In the genomic region with DNA sequence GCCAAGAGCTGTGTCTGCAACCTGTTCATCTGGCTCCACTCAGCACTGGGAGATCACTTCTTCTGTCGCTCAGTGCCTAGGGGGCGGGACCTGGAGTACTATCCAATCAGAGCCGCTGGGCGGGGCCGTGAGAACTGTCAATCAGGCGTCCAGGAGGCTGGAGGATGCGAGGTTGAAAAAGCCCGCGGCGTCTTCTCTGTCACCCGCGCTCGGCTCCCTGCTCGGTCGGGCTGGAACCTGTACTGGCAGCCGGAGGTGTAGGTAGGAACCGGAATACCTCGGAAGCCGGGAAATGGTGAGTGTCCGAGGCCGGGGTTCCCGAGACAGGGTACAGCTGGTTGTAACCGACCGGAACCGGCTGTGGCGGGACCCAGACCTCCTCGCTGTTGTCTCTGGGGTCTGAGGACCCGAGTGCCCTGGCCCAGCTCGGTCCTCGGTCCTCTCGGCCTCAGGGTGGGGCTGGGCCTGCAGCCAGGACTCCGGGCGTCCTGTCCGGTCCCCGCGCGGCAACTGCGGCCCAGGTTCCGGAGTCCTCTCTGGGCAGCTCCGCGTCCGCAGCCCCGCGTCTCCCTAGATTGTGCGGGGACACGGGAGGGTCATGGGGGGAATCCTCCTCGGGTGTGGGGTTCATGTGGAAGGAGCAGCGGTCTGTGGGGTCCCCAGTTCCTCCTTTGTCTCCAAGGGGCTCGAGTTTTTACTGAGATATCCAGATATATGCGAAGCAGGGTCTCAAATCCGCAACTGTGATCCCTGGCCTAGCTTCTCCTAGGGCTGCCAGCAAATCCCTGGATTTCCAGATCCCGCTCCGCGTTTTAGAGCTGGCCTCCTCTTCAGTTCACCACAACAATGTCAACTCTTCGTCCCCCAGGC, we compare ENCODE assay signal across 8 cellular contexts. TPM values are rescaled to one million over a fixed set of nuclear protein-coding genes. Genes with fewer than 3 reads are reported as not detected.
DNase-seq lines count a peak whose midpoint lies in the region; ATAC-seq, FAIRE-seq and TF ChIP-seq lines count a peak whose summit lies in the region.

No MANE protein-coding gene starts in this region.

- peaks cover 0 to 9% of the 10 kb centered on the region in 2 donors for H3K4me1 ChIP-seq in duodenal mucosa (ENCODE audit: control insufficient read depth in 1 of 2, insufficient read depth in 2 of 2, low read length in 2 of 2)

- peak; percentile 83 for ATAC-seq in HG03457 (IDR thresholded peaks at IDR 0.05; ENCODE audit: unreplicated experiment)

- no peaks in the 10 kb centered on the region for H3K27me3 ChIP-seq in duodenal mucosa (ENCODE audit: control insufficient read depth in 1 of 2, insufficient read depth in 2 of 2, low read length in 2 of 2)

- peak overlapping the region; percentile 20 for H3K27ac ChIP-seq in duodenal mucosa (ENCODE audit: low read depth, low read length)

- DNase-seq in AG20443 (ENCODE audit: low spot score) (peak; percentile 97), GM19239 (ENCODE audit: insufficient read length, low spot score) (peak; percentile 91), NCI-H524 (lab: John Stamatoyannopoulos, UW) (peak; percentile 99), lower leg skin (ENCODE audit: low spot score in 2 of 2) (peak; percentile 97 to 99)
- DNase-seq in activated CD4-positive, alpha-beta T cell treated with anti-CD3 and anti-CD28 coated beads, Interleukin-2, amount 50 U/mL, for 4 hours = peak; percentile 82 to 84
- peak; percentile 92 for DNase-seq in stimulated activated CD4-positive, alpha-beta T cell treated with anti-CD3 and anti-CD28 coated beads, Interleukin-4, amount 100 ng/mL, for 24 hours

- peak; percentile 99 for FAIRE-seq in GM19239 (lab: Jason Lieb, UNC)

- TF ChIP-seq CTCF in lower leg skin (IDR thresholded peaks at IDR 0.05) = no peak

- H3K36me3 ChIP-seq in duodenal mucosa (ENCODE audit: control insufficient read depth in 1 of 2, insufficient read depth in 2 of 2, low read length in 2 of 2) = no peaks in the 10 kb centered on the region

- H3K4me3 ChIP-seq in duodenal mucosa (ENCODE audit: low read depth in 1 of 2, low read length in 2 of 2) (peak overlapping the region; percentile 84 to 85), lower leg skin (ENCODE audit: low read depth, poor library complexity, severe bottlenecking) (peak overlapping the region; percentile 52)

- no peak for TF ChIP-seq POLR2A in lower leg skin (IDR thresholded peaks at IDR 0.05)

- intact Hi-C loops in lower leg skin (cut with DNase I; ENCODE audit: low total_unique reads) = no loop called here

- 1% methylated on average over 37 to 54 of the region's 55 CpGs for WGBS in lower leg skin, 2 donors

- H3K9me3 ChIP-seq in duodenal mucosa (ENCODE audit: control insufficient read depth in 1 of 2, low read length in 2 of 2) = no peaks in the 10 kb centered on the region

- peak overlapping the region; percentile 72 to 79 for H3K9ac ChIP-seq in duodenal mucosa (ENCODE audit: low read depth in 1 of 2, low read length in 2 of 2)

RNA-seq across cellular contexts. Expression of gene ZNF627, which starts 42.6 kb away (rescaled TPM):
- total RNA-seq in lower leg skin = 10 to 100 TPM in 3 of 4 donors, 1 to 10 TPM in 1; 8.6 to 12.1 (median 11.2) TPM

Comparison
In these comparisons a context has a peak if more than half of its experiments do, and no peak if none do; other contexts are left out.
1. Peak in every context shown above with its lines: DNase-seq, ATAC-seq, H3K4me3 ChIP-seq and H3K27ac ChIP-seq.